17 cellular contexts compared by ENCODE assay signal in the genomic region with DNA sequence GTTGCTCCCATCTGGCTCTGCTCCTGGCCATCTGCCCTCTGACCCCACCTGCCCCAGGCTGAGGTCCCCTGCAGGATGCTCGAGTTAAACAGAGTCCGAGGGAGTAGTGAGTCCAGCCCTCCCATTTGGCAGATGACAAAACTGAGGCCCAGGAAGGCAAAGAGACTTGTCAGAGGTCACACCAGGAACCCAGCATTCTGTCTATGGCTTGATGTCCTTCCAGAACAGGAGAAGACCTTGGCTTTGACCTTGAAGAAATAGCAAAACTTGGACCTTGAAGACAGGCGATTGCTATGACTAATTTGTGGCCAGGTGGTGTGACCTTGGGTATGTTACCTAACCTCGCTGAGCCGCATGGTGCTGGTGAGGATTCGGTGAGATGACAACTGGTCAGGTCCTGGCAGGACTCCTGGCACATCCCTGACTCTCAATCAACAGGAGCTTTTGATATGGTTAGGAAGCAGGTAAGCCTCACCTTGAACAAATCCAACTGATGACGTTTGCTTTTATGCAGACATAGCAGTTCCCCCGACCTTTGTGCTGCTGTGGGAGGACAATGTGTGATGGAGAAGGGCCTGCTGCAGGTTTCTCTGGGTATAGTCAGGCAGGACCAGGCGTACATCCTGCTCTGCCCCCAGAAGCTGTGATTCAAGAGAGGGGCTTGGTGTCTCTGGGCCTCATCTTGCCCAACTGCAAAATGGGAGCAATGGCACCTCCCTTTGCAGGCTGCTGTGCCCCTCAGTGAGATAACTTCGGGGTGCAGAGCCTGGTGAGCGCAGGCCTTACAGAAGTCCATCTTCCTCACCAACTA.
DNase-seq lines count a peak whose midpoint lies in the region; ATAC-seq, FAIRE-seq and TF ChIP-seq lines count a peak whose summit lies in the region.
"Had no signal": no experiment of that assay in that cellular context is flagged by ENCODE, and none has a peak within 500 bp of the region (broad histone marks: within the 10 kb centered on the region; RNA-seq: fewer than 3 reads in every experiment).

No MANE protein-coding gene starts in this region.

- no peak overlapping the region for H3K4me3 Mint-ChIP-seq in CD4-positive, CD25-positive, alpha-beta regulatory T cell
- no peak overlapping the region for H3K4me3 Mint-ChIP-seq in natural killer cell
- H3K4me3 Mint-ChIP-seq: stimulated activated naive B cell treated with anti-CD40 and anti-IgM and Interleukin-4, amounts not matched to agents 10 μg/mL and 1 μg/mL and 100 μg/mL, for 72 hours; type B pancreatic cell had no signal

- H3K36me3 ChIP-seq in CD4-positive, CD25-positive, alpha-beta regulatory T cell (ENCODE audit: control insufficient read depth, insufficient read depth, low read length) = no peaks in the 10 kb centered on the region
- no peaks in the 10 kb centered on the region for H3K36me3 ChIP-seq in K562 (ENCODE audit: control insufficient read depth, insufficient read depth, low read length)
- no peaks in the 10 kb centered on the region for H3K36me3 ChIP-seq in A673 (ENCODE audit: insufficient read depth, low read length, poor library complexity, severe bottlenecking)
- H3K36me3 ChIP-seq: lower lobe of right lung had no signal

- TF ChIP-seq RAD21 in Ishikawa (IDR thresholded peaks at IDR 0.05; ENCODE audit: low read depth) = no peak
- TF ChIP-seq RAD21 in K562 (CRISPR knock-in tag; conservative IDR thresholded peaks at IDR 0.05 in 1 of 2, IDR thresholded peaks at IDR 0.05 in 1 of 2) = no peak

- H3K27me3 Mint-ChIP-seq in CD4-positive, CD25-positive, alpha-beta regulatory T cell = peaks cover 4% of the 10 kb centered on the region
- H3K27me3 Mint-ChIP-seq in natural killer cell (ENCODE audit: low read depth in 2 of 2) = peaks cover 0 to 4% of the 10 kb centered on the region in 2 donors

- H3K79me2 ChIP-seq in K562 (ENCODE audit: control insufficient read depth, insufficient read depth, low read length) = no peaks in the 10 kb centered on the region

- H3K9ac ChIP-seq in K562 (ENCODE audit: insufficient read depth in 1 of 2, low read depth in 2 of 2, low read length in 2 of 2) = peak overlapping the region in 1 of 2 experiments; percentile 37; a peak in 1 of 4 replicates

- peak overlapping the region; percentile 67; the same call in 1 of the 2 replicates for H2AFZ ChIP-seq in K562 (ENCODE audit: low read depth, low read length)

- WGBS in K562 (ENCODE audit: insufficient coverage, low coverage, missing lambda C conversion rate) = 54% methylated on average over 11 of the region's 11 CpGs

- no peak for ATAC-seq in CD4-positive, CD25-positive, alpha-beta regulatory T cell (ENCODE audit: low read depth in 2 of 2)
- ATAC-seq in K562 (no peak), natural killer cell (peak in 2 of 3 donors; percentile 26 to 45)

- no peaks in the 10 kb centered on the region for H3K9me1 ChIP-seq in K562 (ENCODE audit: control insufficient read depth, insufficient read depth, low read length)

- peak; percentile 65 for FAIRE-seq in K562 (lab: Jason Lieb, UNC)

- no peaks in the 10 kb centered on the region for H3K9me3 ChIP-seq in CD4-positive, CD25-positive, alpha-beta regulatory T cell (ENCODE audit: control insufficient read depth in 2 of 2, low read length in 2 of 2)
- H3K9me3 ChIP-seq in K562 (replicated peaks; ENCODE audit: control insufficient read depth, insufficient read depth, low read depth, low read length) = no peaks in the 10 kb centered on the region
- H3K9me3 ChIP-seq in A673 (ENCODE audit: low read depth, low read length, poor library complexity, severe bottlenecking) = no peaks in the 10 kb centered on the region
- H3K9me3 ChIP-seq: lower lobe of right lung had no signal

- CTCF ChIA-PET in K562 (lab: Yijun Ruan, JAX; ENCODE audit: low intra/inter-chr PET ratio) = no interaction called here
- CTCF ChIA-PET in A673 (lab: Charles Lee) = no interaction called here

- no peaks in the 10 kb centered on the region for H3K36me3 Mint-ChIP-seq in CD4-positive, CD25-positive, alpha-beta regulatory T cell
- H3K36me3 Mint-ChIP-seq in natural killer cell = no peaks in the 10 kb centered on the region
- H3K36me3 Mint-ChIP-seq: naive B cell; stimulated activated naive B cell treated with anti-CD40 and anti-IgM and Interleukin-4, amounts not matched to agents 10 μg/mL and 1 μg/mL and 100 μg/mL, for 72 hours; type B pancreatic cell had no signal

- no peak overlapping the region for H3K4me2 ChIP-seq in K562 (ENCODE audit: insufficient read depth, low read length)

- H4K20me1 ChIP-seq in K562 (replicated peaks; ENCODE audit: control insufficient read depth, insufficient read depth, low read length) = no peaks in the 10 kb centered on the region

- in situ Hi-C loops in K562 (cut with MboI) = no loop called here

- no peak overlapping the region for H3K27ac ChIP-seq in CD4-positive, CD25-positive, alpha-beta regulatory T cell (ENCODE audit: insufficient read depth, low read length, poor library complexity, severe bottlenecking)
- H3K27ac ChIP-seq in K562 (ENCODE audit: extremely low read depth, low read depth, low read length) (no peak overlapping the region), A673 (ENCODE audit: low read depth, low read length, poor library complexity, severe bottlenecking) (no peak overlapping the region)
- H3K27ac ChIP-seq: lower lobe of right lung had no signal

- TF ChIP-seq POLR2A in K562 (conservative IDR thresholded peaks at IDR 0.05) = no peak

- H3K9me3 Mint-ChIP-seq in CD4-positive, CD25-positive, alpha-beta regulatory T cell = peaks cover 0 to under 1% (median 0%) of the 10 kb centered on the region in 7 donors
- H3K9me3 Mint-ChIP-seq in natural killer cell = no peaks in the 10 kb centered on the region
- H3K9me3 Mint-ChIP-seq: naive B cell had no signal

- DNase-seq in CD4-positive, CD25-positive, alpha-beta regulatory T cell = no peak
- DNase-seq in K562 (ENCODE audit: extremely low read depth in 1 of 4, low spot score in 3 of 4) = no peak
- DNase-seq in natural killer cell = no peak
- DNase-seq in NCI-H1105 treated with DMSO at 0.1 percent for 48 hours (lab: John Stamatoyannopoulos, UW) = no peak
- no peak for DNase-seq in NCI-H524 (lab: John Stamatoyannopoulos, UW)
- no peak for DNase-seq in NCI-H1694 treated with DMSO at 0.1 percent for 48 hours (lab: John Stamatoyannopoulos, UW)
- no peak for DNase-seq in A673 (ENCODE audit: low spot score)
- DNase-seq: activated CD4-positive, CD25-positive, alpha-beta regulatory T cell; activated naive CD4-positive, alpha-beta T cell treated with Interleukin-2 at 50 U/mL for 16 hours; DMS 273 treated with DMSO at 0.1 percent for 48 hours; naive B cell; NCI-H1436 treated with DMSO at 0.1 percent for 48 hours; stimulated activated naive B cell treated with anti-CD40 and anti-IgM and Interleukin-4, amounts not matched to agents 10 μg/mL and 1 μg/mL and 100 μg/mL, for 72 hours; T-helper 1 cell had no signal

- peak overlapping the region in 2 of 3 donors; percentile 36 to 56 for H3K27ac Mint-ChIP-seq in CD4-positive, CD25-positive, alpha-beta regulatory T cell
- H3K27ac Mint-ChIP-seq in natural killer cell = peak overlapping the region; percentile 58 to 81
- H3K27ac Mint-ChIP-seq: stimulated activated naive B cell treated with anti-CD40 and anti-IgM and Interleukin-4, amounts not matched to agents 10 μg/mL and 1 μg/mL and 100 μg/mL, for 72 hours; type B pancreatic cell had no signal

- no peaks in the 10 kb centered on the region for H3K4me1 ChIP-seq in CD4-positive, CD25-positive, alpha-beta regulatory T cell (ENCODE audit: control insufficient read depth, insufficient read depth, low read length, poor library complexity, severe bottlenecking)
- peaks cover 3 to 25% of the 10 kb centered on the region in 2 experiments for H3K4me1 ChIP-seq in K562 (replicated peaks in 1 of 2; ENCODE audit: control insufficient read depth in 2 of 2, insufficient read depth in 2 of 2, low read length in 2 of 2)
- H3K4me1 ChIP-seq in A673 (ENCODE audit: insufficient read depth, low read length, poor library complexity, severe bottlenecking) = peaks cover 5% of the 10 kb centered on the region
- H3K4me1 ChIP-seq: lower lobe of right lung had no signal

- POLR2A ChIA-PET in K562 (lab: Yijun Ruan, JAX) = interaction anchor here (0.6 to 1.5 kb wide), 4 partner anchors 10 to 97 kb away, joined by 3 to 4 read pairs (median 3); no protein-coding TSS in a partner anchor
- POLR2A ChIA-PET in A673 (lab: Charles Lee; ENCODE audit: low non-redundant PET) = no interaction called here

- H3K4me1 Mint-ChIP-seq in CD4-positive, CD25-positive, alpha-beta regulatory T cell = peaks cover 0 to 15% (median under 1%) of the 10 kb centered on the region in 4 donors
- peaks cover 15 to 25% of the 10 kb centered on the region in 2 donors for H3K4me1 Mint-ChIP-seq in natural killer cell

- intact Hi-C loops in K562 (cut with micrococcal nuclease) = no loop called here
- intact Hi-C loops in natural killer cell (cut with micrococcal nuclease) = no loop called here
- intact Hi-C loops in A673 (cut with micrococcal nuclease; ENCODE audit: unreplicated experiment) = no loop called here

- TF ChIP-seq CTCF in K562 (IDR thresholded peaks at IDR 0.05 in 2 of 3, conservative IDR thresholded peaks at IDR 0.05 in 1 of 3; ENCODE audit: insufficient read depth in 2 of 3, low read depth in 1 of 3, low read length in 3 of 3) (no peak), natural killer cell (IDR thresholded peaks at IDR 0.05) (no peak), A673 (conservative IDR thresholded peaks at IDR 0.05; ENCODE audit: low read depth, low read length) (no peak)

- no peak for TF ChIP-seq EP300 in Ishikawa (IDR thresholded peaks at IDR 0.05; ENCODE audit: borderline replicate concordance)
- TF ChIP-seq EP300 in K562 (IDR thresholded peaks at IDR 0.05; ENCODE audit: low read length) = no peak

- no peak overlapping the region for H3K4me3 ChIP-seq in CD4-positive, CD25-positive, alpha-beta regulatory T cell (ENCODE audit: low read depth, low read length)
- H3K4me3 ChIP-seq in K562 (no peak overlapping the region), A673 (ENCODE audit: low read depth, low read length, poor library complexity, severe bottlenecking) (no peak overlapping the region)
- H3K4me3 ChIP-seq: lower lobe of right lung had no signal

- no peaks in the 10 kb centered on the region for H3K27me3 ChIP-seq in CD4-positive, CD25-positive, alpha-beta regulatory T cell (ENCODE audit: control insufficient read depth, insufficient read depth, low read length)
- H3K27me3 ChIP-seq in K562 (ENCODE audit: control insufficient read depth in 2 of 2, insufficient read depth in 2 of 2, low read length in 2 of 2) (no peaks in the 10 kb centered on the region), A673 (replicated peaks; ENCODE audit: insufficient read depth, low read depth, low read length, poor library complexity) (no peaks in the 10 kb centered on the region)

- BruUV-seq in K562 (replicated peaks; lab: Mats Ljungman, UMichigan) = no TSS peak
- no TSS peak for BruUV-seq in A673 (replicated peaks; lab: Mats Ljungman, UMichigan)

TF ChIP-seq in Ishikawa, 13 proteins besides CTCF, POLR2A, EP300 and RAD21 (continues in another document):
- TF ChIP-seq TAF1 (IDR thresholded peaks at IDR 0.05; ENCODE audit: low read depth) (no peak), TCF12 (IDR thresholded peaks at IDR 0.05; ENCODE audit: low read depth) (no peak)

TF ChIP-seq in K562, 482 proteins besides CTCF, POLR2A, EP300 and RAD21 (continues in another document):
- peak; percentile 93 for TF ChIP-seq ESRRA (IDR thresholded peaks at IDR 0.05; ENCODE audit: borderline replicate concordance, low read depth)
- TF ChIP-seq EGR1 (conservative IDR thresholded peaks at IDR 0.05) = no peak
- TF ChIP-seq HDAC2 (IDR thresholded peaks at IDR 0.05) = peak; percentile 80

Comparison
In these comparisons a context has a peak if more than half of its experiments do, and no peak if none do; other contexts are left out.
1. ATAC-seq: peak in natural killer cell (2 of 3); none in CD4-positive, CD25-positive, alpha-beta regulatory T cell (0 of 2) and K562 (single experiment).